Comparison of ENCODE assay signal across 15 cellular contexts in genomic region chr15:78052545-78052944, GRCh38. TPM values are rescaled to one million over a fixed set of nuclear protein-coding genes. Genes with fewer than 3 reads are reported as not detected.
A peak's percentile ranks its signal among the peaks of the same experiment; 100 is the strongest.
DNase-seq lines count a peak whose midpoint lies in the region; ATAC-seq and TF ChIP-seq lines count a peak whose summit lies in the region.
"Had no signal": no experiment of that assay in that cellular context is flagged by ENCODE, and none has a peak within 500 bp of the region (broad histone marks: within the 10 kb centered on the region; RNA-seq: fewer than 3 reads in every experiment).

No MANE protein-coding gene starts in this region.

- no peak overlapping the region for H3K4me3 ChIP-seq in muscle layer of duodenum (ENCODE audit: low read depth in 1 of 2, low read length in 2 of 2)
- no peak overlapping the region for H3K4me3 ChIP-seq in vagina
- H3K4me3 ChIP-seq: lung had no signal

- peak overlapping the region; percentile 88 for H3K27ac Mint-ChIP-seq in stimulated activated naive CD8-positive, alpha-beta T cell treated with anti-CD3 and anti-CD28 coated beads, Interleukin-15, Interleukin-2, amounts not matched to agents 100 ng/mL and 50 ng/mL, for 24 hours
- H3K27ac Mint-ChIP-seq in stimulated activated naive CD8-positive, alpha-beta T cell treated with anti-CD3 and anti-CD28 coated beads, Interleukin-15, amount 100 ng/mL, for 72 hours, result peak overlapping the region in 1 of 2 donors; percentile 31
- peak overlapping the region; percentile 98 for H3K27ac Mint-ChIP-seq in activated T-helper 2 cell treated with anti-CD3 and anti-CD28 coated beads, Interferon-gamma antibody, Interleukin-2, Interleukin-4, amounts not matched to agents 10 μg/mL and 5 μg/mL and 100 μg/mL, durations not matched to agents 14 hours and 24 hours and 36 hours
- H3K27ac Mint-ChIP-seq: stimulated activated memory B cell treated with anti-CD40 and anti-IgM and Interleukin-4, amounts not matched to agents 10 μg/mL and 1 μg/mL and 100 μg/mL, for 72 hours had no signal

- peaks cover 22% of the 10 kb centered on the region for H3K36me3 Mint-ChIP-seq in stimulated activated naive CD8-positive, alpha-beta T cell treated with anti-CD3 and anti-CD28 coated beads, Interleukin-15, Interleukin-2, amounts not matched to agents 100 ng/mL and 50 ng/mL, for 24 hours (ENCODE audit: low read depth)
- H3K36me3 Mint-ChIP-seq in activated T-helper 2 cell treated with anti-CD3 and anti-CD28 coated beads, Interferon-gamma antibody, Interleukin-2, Interleukin-4, amounts not matched to agents 10 μg/mL and 5 μg/mL and 100 μg/mL, durations not matched to agents 14 hours and 24 hours and 36 hours (ENCODE audit: low read depth), result peaks cover 46% of the 10 kb centered on the region

- TF ChIP-seq CTCF in vagina (IDR thresholded peaks at IDR 0.05), result no peak

- H3K9me3 ChIP-seq in muscle layer of duodenum (ENCODE audit: control insufficient read depth in 1 of 2, low read length in 2 of 2) (no peaks in the 10 kb centered on the region), vagina (no peaks in the 10 kb centered on the region)

- peaks cover 0 to 22% of the 10 kb centered on the region in 2 donors for H3K36me3 ChIP-seq in muscle layer of duodenum (ENCODE audit: control insufficient read depth in 1 of 2, insufficient read depth in 2 of 2, low read length in 2 of 2)
- H3K36me3 ChIP-seq in vagina, result peaks cover 0 to 9% of the 10 kb centered on the region in 2 donors

- intact Hi-C loops in activated T-helper 2 cell treated with anti-CD3 and anti-CD28 coated beads, Interferon-gamma antibody, Interleukin-2, Interleukin-4, amounts not matched to agents 10 μg/mL and 5 μg/mL and 100 μg/mL, durations not matched to agents 14 hours and 24 hours and 36 hours (cut with micrococcal nuclease), result loop anchor here (1.0 to 10.0 kb wide), 2 partner anchors 10 to 382 kb away; partner anchors contain the start of gene IREB2
- intact Hi-C loops in vagina (cut with DNase I), result loop anchor here (5.0 kb wide), 1 partner anchor 865 kb away; no protein-coding TSS in a partner anchor

- no peak for DNase-seq in stimulated activated naive CD8-positive, alpha-beta T cell treated with anti-CD3 and anti-CD28 coated beads, Interleukin-15, amount 100 ng/mL, for 72 hours
- no peak for DNase-seq in activated T-helper 2 cell treated with anti-CD3 and anti-CD28 coated beads, Interferon-gamma antibody, Interleukin-2, Interleukin-4, amounts not matched to agents 10 μg/mL and 5 μg/mL and 100 μg/mL, durations not matched to agents 14 hours and 24 hours and 36 hours (ENCODE audit: low spot score)
- DNase-seq in vagina (ENCODE audit: extremely low spot score in 2 of 2) (no peak), OCI-M1 (lab: John Stamatoyannopoulos, UW) (no peak), glomerular visceral epithelial cell (ENCODE audit: extremely low spot score) (no peak)
- DNase-seq: activated CD8-positive, alpha-beta memory T cell treated with anti-CD3 and anti-CD28 coated beads, Interleukin-2, amount 50 U/mL, for 4 hours; hypothalamus; stimulated activated CD4-positive, alpha-beta T cell treated with anti-CD3 and anti-CD28 coated beads, Interleukin-2, amount 100 ng/mL, for 24 hours had no signal

- no peak for ATAC-seq in stimulated activated naive CD8-positive, alpha-beta T cell treated with anti-CD3 and anti-CD28 coated beads, Interleukin-15, amount 100 ng/mL, for 72 hours
- ATAC-seq in GM19324 (IDR thresholded peaks at IDR 0.05; ENCODE audit: low FRiP score, unreplicated experiment), result no peak
- ATAC-seq: stimulated activated memory B cell treated with anti-CD40 and anti-IgM and Interleukin-4, amounts not matched to agents 10 μg/mL and 1 μg/mL and 100 μg/mL, for 72 hours had no signal

- no peak overlapping the region for H3K4me3 Mint-ChIP-seq in stimulated activated naive CD8-positive, alpha-beta T cell treated with anti-CD3 and anti-CD28 coated beads, Interleukin-15, Interleukin-2, amounts not matched to agents 100 ng/mL and 50 ng/mL, for 24 hours
- peak overlapping the region in 1 of 2 donors; percentile 60 for H3K4me3 Mint-ChIP-seq in stimulated activated naive CD8-positive, alpha-beta T cell treated with anti-CD3 and anti-CD28 coated beads, Interleukin-15, amount 100 ng/mL, for 72 hours
- no peak overlapping the region for H3K4me3 Mint-ChIP-seq in activated T-helper 2 cell treated with anti-CD3 and anti-CD28 coated beads, Interferon-gamma antibody, Interleukin-2, Interleukin-4, amounts not matched to agents 10 μg/mL and 5 μg/mL and 100 μg/mL, durations not matched to agents 14 hours and 24 hours and 36 hours (ENCODE audit: low read depth)
- H3K4me3 Mint-ChIP-seq: stimulated activated memory B cell treated with anti-CD40 and anti-IgM and Interleukin-4, amounts not matched to agents 10 μg/mL and 1 μg/mL and 100 μg/mL, for 72 hours had no signal

- H3K27me3 ChIP-seq in muscle layer of duodenum (ENCODE audit: low read depth, low read length), result no peaks in the 10 kb centered on the region
- H3K27me3 ChIP-seq in vagina, result no peaks in the 10 kb centered on the region

- H3K4me1 ChIP-seq in muscle layer of duodenum (ENCODE audit: control insufficient read depth in 1 of 2, insufficient read depth in 2 of 2, low read length in 2 of 2), result peaks cover 64 to 67% of the 10 kb centered on the region in 2 donors
- peaks cover 89% of the 10 kb centered on the region for H3K4me1 ChIP-seq in vagina

- no peak for TF ChIP-seq POLR2A in vagina (IDR thresholded peaks at IDR 0.05)

- peak overlapping the region; percentile 37 for H3K27ac ChIP-seq in muscle layer of duodenum (ENCODE audit: low read length)
- H3K27ac ChIP-seq in vagina, result peak overlapping the region; percentile 80
- H3K27ac ChIP-seq: epithelial cell of prostate had no signal

- H3K4me1 Mint-ChIP-seq in stimulated activated naive CD8-positive, alpha-beta T cell treated with anti-CD3 and anti-CD28 coated beads, Interleukin-15, Interleukin-2, amounts not matched to agents 100 ng/mL and 50 ng/mL, for 24 hours (ENCODE audit: low read depth), result peaks cover 98% of the 10 kb centered on the region
- H3K4me1 Mint-ChIP-seq in stimulated activated naive CD8-positive, alpha-beta T cell treated with anti-CD3 and anti-CD28 coated beads, Interleukin-15, amount 100 ng/mL, for 72 hours, result peaks cover 94% of the 10 kb centered on the region
- peaks cover 89% of the 10 kb centered on the region for H3K4me1 Mint-ChIP-seq in activated T-helper 2 cell treated with anti-CD3 and anti-CD28 coated beads, Interferon-gamma antibody, Interleukin-2, Interleukin-4, amounts not matched to agents 10 μg/mL and 5 μg/mL and 100 μg/mL, durations not matched to agents 14 hours and 24 hours and 36 hours (ENCODE audit: low read depth)

- no peaks in the 10 kb centered on the region for H3K9me3 Mint-ChIP-seq in stimulated activated naive CD8-positive, alpha-beta T cell treated with anti-CD3 and anti-CD28 coated beads, Interleukin-15, Interleukin-2, amounts not matched to agents 100 ng/mL and 50 ng/mL, for 24 hours
- H3K9me3 Mint-ChIP-seq in stimulated activated naive CD8-positive, alpha-beta T cell treated with anti-CD3 and anti-CD28 coated beads, Interleukin-15, amount 100 ng/mL, for 72 hours, result no peaks in the 10 kb centered on the region
- H3K9me3 Mint-ChIP-seq in activated T-helper 2 cell treated with anti-CD3 and anti-CD28 coated beads, Interferon-gamma antibody, Interleukin-2, Interleukin-4, amounts not matched to agents 10 μg/mL and 5 μg/mL and 100 μg/mL, durations not matched to agents 14 hours and 24 hours and 36 hours, result no peaks in the 10 kb centered on the region
- H3K9me3 Mint-ChIP-seq: stimulated activated memory B cell treated with anti-CD40 and anti-IgM and Interleukin-4, amounts not matched to agents 10 μg/mL and 1 μg/mL and 100 μg/mL, for 72 hours had no signal

- no peaks in the 10 kb centered on the region for H3K27me3 Mint-ChIP-seq in stimulated activated naive CD8-positive, alpha-beta T cell treated with anti-CD3 and anti-CD28 coated beads, Interleukin-15, Interleukin-2, amounts not matched to agents 100 ng/mL and 50 ng/mL, for 24 hours
- no peaks in the 10 kb centered on the region for H3K27me3 Mint-ChIP-seq in stimulated activated naive CD8-positive, alpha-beta T cell treated with anti-CD3 and anti-CD28 coated beads, Interleukin-15, amount 100 ng/mL, for 72 hours
- no peaks in the 10 kb centered on the region for H3K27me3 Mint-ChIP-seq in activated T-helper 2 cell treated with anti-CD3 and anti-CD28 coated beads, Interferon-gamma antibody, Interleukin-2, Interleukin-4, amounts not matched to agents 10 μg/mL and 5 μg/mL and 100 μg/mL, durations not matched to agents 14 hours and 24 hours and 36 hours (ENCODE audit: low read depth)
- H3K27me3 Mint-ChIP-seq: B cell; stimulated activated memory B cell treated with anti-CD40 and anti-IgM and Interleukin-4, amounts not matched to agents 10 μg/mL and 1 μg/mL and 100 μg/mL, for 72 hours had no signal

RNA-seq across cellular contexts. Expression of gene TBC1D2B, which starts 25.0 kb away (rescaled TPM):
- total RNA-seq in activated T-helper 2 cell treated with anti-CD3 and anti-CD28 coated beads, Interferon-gamma antibody, Interleukin-2, Interleukin-4, amounts not matched to agents 10 μg/mL and 5 μg/mL and 100 μg/mL, durations not matched to agents 14 hours and 24 hours and 36 hours, result 55.0 and 63.5 TPM in 2 replicates
- total RNA-seq in vagina, result 63.6 TPM

RNA-seq across cellular contexts. Expression of gene SH2D7, which starts 39.8 kb away (rescaled TPM):
- total RNA-seq in activated T-helper 2 cell treated with anti-CD3 and anti-CD28 coated beads, Interferon-gamma antibody, Interleukin-2, Interleukin-4, amounts not matched to agents 10 μg/mL and 5 μg/mL and 100 μg/mL, durations not matched to agents 14 hours and 24 hours and 36 hours, result not detected in 2 replicates
- not detected for total RNA-seq in vagina
- total RNA-seq: B cell had no signal
